8 cellular contexts compared by ENCODE assay signal in the genomic region with DNA sequence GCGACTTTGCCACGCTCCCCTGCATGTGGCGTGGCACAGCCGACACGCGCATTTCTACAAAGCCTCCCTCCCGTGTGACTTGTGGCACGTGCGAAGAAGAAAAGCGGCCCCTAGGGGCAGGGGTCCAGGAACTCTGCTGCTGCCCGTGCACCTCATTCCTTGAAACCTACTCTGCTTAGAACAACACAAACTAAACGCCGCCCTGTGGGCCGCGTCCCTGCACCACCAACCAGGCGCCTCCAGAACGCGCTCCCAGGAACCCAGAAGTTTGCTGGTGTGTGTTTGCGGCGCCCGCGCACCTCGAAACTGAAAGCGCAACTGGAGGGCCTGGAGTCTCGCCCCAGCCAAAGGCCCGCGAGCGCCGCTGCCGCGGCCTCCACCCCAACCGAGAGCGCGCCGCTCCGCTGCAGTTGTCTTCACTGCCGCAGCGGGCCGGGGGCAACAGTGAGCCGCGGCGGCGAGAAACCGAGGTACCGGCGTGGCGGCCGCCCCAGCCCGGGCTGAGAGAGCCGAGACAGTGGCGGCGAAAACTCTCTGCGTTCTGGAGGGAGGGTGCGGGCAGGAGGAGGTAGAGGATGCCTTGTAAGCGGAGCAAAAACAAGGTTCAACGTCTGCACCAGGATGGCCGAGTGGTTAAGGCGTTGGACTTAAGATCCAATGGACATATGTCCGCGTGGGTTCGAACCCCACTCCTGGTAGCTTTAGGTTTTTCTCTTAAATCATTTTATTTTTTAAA.
A peak's percentile ranks its signal among the peaks of the same experiment; 100 is the strongest.
DNase-seq lines count a peak whose midpoint lies in the region; ATAC-seq lines count a peak whose summit lies in the region.

No MANE protein-coding gene starts in this region.

- H3K4me1 Mint-ChIP-seq in effector memory CD8-positive, alpha-beta T cell (ENCODE audit: low read depth in 2 of 2) = peaks cover 29 to 40% of the 10 kb centered on the region in 2 donors
- peaks cover 31% of the 10 kb centered on the region for H3K4me1 Mint-ChIP-seq in memory B cell

- DNase-seq in Caki2 (ENCODE audit: low read depth) (peak; percentile 98), HT1080 (ENCODE audit: low read depth) (peak; percentile 96), memory B cell (ENCODE audit: low spot score in 2 of 2) (peak; percentile 91 to 99)
- DNase-seq in NK-92 treated with Interleukin-12 subunit alpha and Interleukin-12 subunit beta, amount 100 ng/mL, for 24 hours (lab: John Stamatoyannopoulos, UW) = peak; percentile 84
- peak; percentile 84 to 99 (median 94) for DNase-seq in activated CD8-positive, alpha-beta memory T cell treated with anti-CD3 and anti-CD28 coated beads for 48 hours (ENCODE audit: low read depth in 2 of 3, low spot score in 2 of 3)
- DNase-seq in effector memory CD8-positive, alpha-beta T cell = peak; percentile 94 to 96 (median 96)
- DNase-seq in stimulated activated CD8-positive, alpha-beta memory T cell treated with anti-CD3 and anti-CD28 coated beads, Interleukin-12 subunit alpha, Interleukin-12 subunit beta, amount 100 ng/mL, for 1 hour (ENCODE audit: low read depth) = peak; percentile 84

- H3K4me3 Mint-ChIP-seq in effector memory CD8-positive, alpha-beta T cell = peak overlapping the region; percentile 93 to 94
- peak overlapping the region; percentile 90 for H3K4me3 Mint-ChIP-seq in memory B cell

- in situ Hi-C loops in Caki2 (cut with HindIII; ENCODE audit: low pct_unique_long_range_greater_than_20kb, low sequenced_read_pairs) = no loop called here

- ATAC-seq in GM21367 (IDR thresholded peaks at IDR 0.05; ENCODE audit: unreplicated experiment) = peak; percentile 90
- ATAC-seq in effector memory CD8-positive, alpha-beta T cell (replicated peaks) = peak; percentile 84
- ATAC-seq in memory B cell (ENCODE audit: low read depth) = peak; percentile 83

- H3K27ac Mint-ChIP-seq in effector memory CD8-positive, alpha-beta T cell = peak overlapping the region; percentile 100
- peak overlapping the region; percentile 100 for H3K27ac Mint-ChIP-seq in memory B cell

- H3K36me3 Mint-ChIP-seq in effector memory CD8-positive, alpha-beta T cell (ENCODE audit: insufficient read depth) = peaks cover 33% of the 10 kb centered on the region
- H3K36me3 Mint-ChIP-seq in memory B cell = peaks cover 2% of the 10 kb centered on the region

- H3K27me3 Mint-ChIP-seq in effector memory CD8-positive, alpha-beta T cell = peaks cover 0 to 9% of the 10 kb centered on the region in 2 donors
- no peaks in the 10 kb centered on the region for H3K27me3 Mint-ChIP-seq in memory B cell

- peaks cover 0 to 2% of the 10 kb centered on the region in 2 donors for H3K9me3 Mint-ChIP-seq in effector memory CD8-positive, alpha-beta T cell
- H3K9me3 Mint-ChIP-seq in memory B cell = no peaks in the 10 kb centered on the region

Comparison
In these comparisons a context has a peak if more than half of its experiments do, and no peak if none do; other contexts are left out.
1. Peak in every context shown above with its lines: DNase-seq and ATAC-seq.